In the genomic region with DNA sequence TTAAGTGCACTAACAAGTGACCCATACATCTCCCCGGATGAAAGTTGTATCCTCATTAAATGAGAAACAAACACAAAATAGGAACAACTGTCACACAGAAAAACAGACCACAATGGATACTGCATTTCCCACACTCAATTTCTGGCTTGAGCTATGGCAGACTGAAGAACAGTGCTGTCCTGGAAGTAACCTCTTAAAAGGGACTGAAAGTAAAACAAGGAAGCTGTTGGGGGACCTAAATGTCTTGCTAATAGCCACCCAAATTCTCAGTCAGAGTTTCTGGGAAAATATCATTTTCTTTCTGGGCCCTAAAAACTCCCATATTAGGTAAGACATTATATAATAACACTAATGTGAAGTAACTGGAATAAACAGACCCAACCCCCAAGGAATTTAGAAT, we compare ENCODE assay signal across 19 cellular contexts.
DNase-seq lines count a peak whose midpoint lies in the region; ATAC-seq and TF ChIP-seq lines count a peak whose summit lies in the region.
"Had no signal": no experiment of that assay in that cellular context is flagged by ENCODE, and none has a peak within 500 bp of the region (broad histone marks: within the 10 kb centered on the region; RNA-seq: fewer than 3 reads in every experiment).

No MANE protein-coding gene starts in this region.

- no peak overlapping the region for H3K9ac ChIP-seq in OCI-LY3 (ENCODE audit: low read length)
- H3K9ac ChIP-seq: BLaER1 had no signal

- H3K27me3 ChIP-seq in OCI-LY3 (ENCODE audit: low read depth, low read length): no peaks in the 10 kb centered on the region
- no peaks in the 10 kb centered on the region for H3K27me3 ChIP-seq in uterus
- H3K27me3 ChIP-seq: BLaER1, MG63, Peyer's patch had no signal

- H3K4me1 ChIP-seq in OCI-LY3 (ENCODE audit: low read length) (peaks cover 24% of the 10 kb centered on the region), uterus (no peaks in the 10 kb centered on the region)
- H3K4me1 ChIP-seq: BLaER1, Peyer's patch had no signal

- intact Hi-C loops in uterus (cut with DNase I; ENCODE audit: low total_unique reads): no loop called here

- ATAC-seq in HG03103 (IDR thresholded peaks at IDR 0.05; ENCODE audit: low read depth, unreplicated experiment) (peak; percentile 53), HG03196 (IDR thresholded peaks at IDR 0.05; ENCODE audit: unreplicated experiment) (no peak)
- ATAC-seq: HepG2, Right ventricle myocardium inferior, SK-N-SH treated with all-trans-retinoic acid at 6 μM for 48 hours had no signal

- H2AFZ ChIP-seq in OCI-LY3 (ENCODE audit: low read depth, low read length): no peak overlapping the region

- H3K27ac ChIP-seq in OCI-LY3 (ENCODE audit: low read length) (peak overlapping the region; percentile 42), uterus (no peak overlapping the region)
- H3K27ac ChIP-seq: BLaER1, Peyer's patch had no signal

- H3K4me2 ChIP-seq in OCI-LY3 (ENCODE audit: low read length): no peak overlapping the region
- H3K4me2 ChIP-seq: BLaER1 had no signal

- H3K79me2 ChIP-seq in OCI-LY3 (ENCODE audit: low read length): peaks cover 90% of the 10 kb centered on the region

- peaks cover 80% of the 10 kb centered on the region for H3K36me3 ChIP-seq in OCI-LY3 (replicated peaks; ENCODE audit: low read depth, low read length)
- H3K36me3 ChIP-seq in uterus: no peaks in the 10 kb centered on the region
- H3K36me3 ChIP-seq: BLaER1, MG63, Peyer's patch had no signal

- DNase-seq in SIG-M5 treated with dmso at 0.1 percent for 504 hours (lab: John Stamatoyannopoulos, UW; ENCODE audit: unreplicated experiment): peak; percentile 4
- no peak for DNase-seq in SIG-M5 (lab: John Stamatoyannopoulos, UW)
- DNase-seq in nucleus accumbens (lab: John Stamatoyannopoulos, UW): no peak
- DNase-seq in central memory CD4-positive, alpha-beta T cell: no peak
- DNase-seq in uterus: no peak
- DNase-seq: DND-41, H7, MG63, NCI-H187 treated with DMSO at 0.1 percent for 48 hours, NCI-H748 treated with DMSO at 0.1 percent for 48 hours, Peyer's patch, T-helper 1 cell had no signal

- H3K4me3 ChIP-seq in OCI-LY3 (ENCODE audit: low read length) (no peak overlapping the region), uterus (no peak overlapping the region)
- H3K4me3 ChIP-seq: BLaER1, MG63, Peyer's patch had no signal

- no peak for TF ChIP-seq CTCF in OCI-LY3 (IDR thresholded peaks at IDR 0.05; ENCODE audit: low read depth, low read length)
- no peak for TF ChIP-seq CTCF in uterus (IDR thresholded peaks at IDR 0.05)

- H4K20me1 ChIP-seq in OCI-LY3 (ENCODE audit: insufficient read depth, low read length): peaks cover 87% of the 10 kb centered on the region
- H4K20me1 ChIP-seq: BLaER1 had no signal

- no peak for TF ChIP-seq POLR2A in uterus (IDR thresholded peaks at IDR 0.05)

- no peaks in the 10 kb centered on the region for H3K9me3 ChIP-seq in OCI-LY3 (ENCODE audit: insufficient read depth, low read length)
- H3K9me3 ChIP-seq in uterus: no peaks in the 10 kb centered on the region
- H3K9me3 ChIP-seq: BLaER1, MG63, Peyer's patch had no signal
